26 cellular contexts compared by ENCODE assay signal in genomic region chr6:5286780-5287179, GRCh38. TPM values are rescaled to one million over a fixed set of nuclear protein-coding genes. Genes with fewer than 3 reads are reported as not detected.
A peak's percentile ranks its signal among the peaks of the same experiment; 100 is the strongest.
DNase-seq lines count a peak whose midpoint lies in the region; ATAC-seq and TF ChIP-seq lines count a peak whose summit lies in the region.
"Had no signal": no experiment of that assay in that cellular context is flagged by ENCODE, and none has a peak within 500 bp of the region (broad histone marks: within the 10 kb centered on the region; RNA-seq: fewer than 3 reads in every experiment).

No MANE protein-coding gene starts in this region.

- intact Hi-C loops in gastrocnemius medialis (cut with DNase I; ENCODE audit: low total_unique reads): no loop called here

- H3K4me3 ChIP-seq in gastrocnemius medialis: no peak overlapping the region
- H3K4me3 ChIP-seq: esophagus muscularis mucosa, SK-N-MC, skin epidermis, stomach had no signal

- no peak for TF ChIP-seq POLR2A in gastrocnemius medialis (IDR thresholded peaks at IDR 0.05)

- H3K36me3 Mint-ChIP-seq in T-helper 17 cell (ENCODE audit: low read depth): peaks cover 6% of the 10 kb centered on the region

- peaks cover 45% of the 10 kb centered on the region for H3K4me1 Mint-ChIP-seq in T-helper 17 cell

- peaks cover 21% of the 10 kb centered on the region in 2 donors for H3K4me1 ChIP-seq in gastrocnemius medialis

- no peak overlapping the region for H3K4me3 Mint-ChIP-seq in T-helper 17 cell
- H3K4me3 Mint-ChIP-seq: activated naive CD8-positive, alpha-beta T cell; nephron had no signal

- no peaks in the 10 kb centered on the region for H3K36me3 ChIP-seq in gastrocnemius medialis
- H3K36me3 ChIP-seq: esophagus muscularis mucosa, stomach had no signal

- H3K27ac Mint-ChIP-seq in T-helper 17 cell: peak overlapping the region; percentile 27
- H3K27ac Mint-ChIP-seq: nephron, progenitor cell of endocrine pancreas had no signal

- no peaks in the 10 kb centered on the region for H3K27me3 Mint-ChIP-seq in T-helper 17 cell
- H3K27me3 Mint-ChIP-seq: activated naive CD8-positive, alpha-beta T cell had no signal

- in situ Hi-C loops in gastrocnemius medialis (cut with MboI; ENCODE audit: low sequenced_read_pairs in 4 of 4): no loop called here

- ATAC-seq in GM18909 (IDR thresholded peaks at IDR 0.05; ENCODE audit: poor library complexity, unreplicated experiment) (peak; percentile 41), GM21529 (IDR thresholded peaks at IDR 0.05; ENCODE audit: unreplicated experiment) (peak; percentile 56), T-helper 17 cell (no peak), gastrocnemius medialis (no peak)

- no peaks in the 10 kb centered on the region for H3K9me3 ChIP-seq in T-helper 17 cell (ENCODE audit: control insufficient read depth, low read length, poor library complexity, severe bottlenecking)
- no peaks in the 10 kb centered on the region for H3K9me3 ChIP-seq in gastrocnemius medialis
- H3K9me3 ChIP-seq: esophagus muscularis mucosa, stomach had no signal

- no peak for TF ChIP-seq CTCF in gastrocnemius medialis (IDR thresholded peaks at IDR 0.05 in 4 of 5, conservative IDR thresholded peaks at IDR 0.05 in 1 of 5)

- H3K27ac ChIP-seq in gastrocnemius medialis: peak overlapping the region; percentile 71 to 76 (median 72)
- H3K27ac ChIP-seq: SK-N-MC had no signal

- no peaks in the 10 kb centered on the region for H3K27me3 ChIP-seq in gastrocnemius medialis
- H3K27me3 ChIP-seq: esophagus muscularis mucosa, stomach had no signal

- DNase-seq in T-helper 17 cell (no peak), gastrocnemius medialis (no peak), NCI-H748 (lab: John Stamatoyannopoulos, UW; ENCODE audit: unreplicated experiment) (no peak), cortex of kidney (lab: John Stamatoyannopoulos, UW) (no peak)
- no peak for DNase-seq in activated naive CD4-positive, alpha-beta T cell treated with Interleukin-2 at 50 U/mL for 16 hours
- DNase-seq: activated CD4-positive, CD25-positive, alpha-beta regulatory T cell treated with anti-CD3 and anti-CD28 coated beads, Interleukin-2, amount 50 U/mL, for 72 hours; activated CD8-positive, alpha-beta memory T cell treated with anti-CD3 and anti-CD28 coated beads for 24 hours; activated T-cell treated with anti-CD3 and anti-CD28 coated beads, Interleukin-2, amount 50 U/mL, for 48 hours; AML-193; DMS79 treated with DMSO at 0.1 percent for 48 hours; Kasumi-1; NCI-H1092; NCI-H510A; NK-92 treated with Interleukin-12 subunit alpha and Interleukin-12 subunit beta, amount 100 ng/mL, for 24 hours; RPMI8226; stimulated activated CD4-positive, alpha-beta T cell treated with anti-CD3 and anti-CD28 coated beads, Interleukin-2, amount 100 ng/mL, for 48 hours; stomach; T-helper 9 cell had no signal

RNA-seq across cellular contexts. Expression of gene FARS2, which starts 25.5 kb away (rescaled TPM):
- 10 to 100 TPM; 20.7 to 26.4 TPM for total RNA-seq in T-helper 17 cell
- 10 to 100 TPM; 13.6 to 24.0 (median 15.8) TPM for total RNA-seq in gastrocnemius medialis

RNA-seq across cellular contexts. Expression of gene LYRM4, which starts 26.0 kb away (rescaled TPM):
- 10 to 100 TPM; 14.6 to 19.2 TPM for total RNA-seq in T-helper 17 cell
- 10 to 100 TPM in 3 of 4 donors, 1 to 10 TPM in 1; 8.4 to 20.1 (median 12.2) TPM for total RNA-seq in gastrocnemius medialis

Comparison
In these comparisons a context has a peak if more than half of its experiments do, and no peak if none do; other contexts are left out.
1. ATAC-seq: peak in GM18909 (single experiment) and GM21529 (single experiment); none in T-helper 17 cell (single experiment) and gastrocnemius medialis (0 of 2).